In genomic region chr16:72932050-72932449, GRCh38 we compare ENCODE assay signal across 7 cellular contexts.
DNase-seq lines count a peak whose midpoint lies in the region; ATAC-seq and TF ChIP-seq lines count a peak whose summit lies in the region.

No MANE protein-coding gene starts in this region.

- H3K4me3 ChIP-seq in GM23248 (no peak overlapping the region), hepatocyte (no peak overlapping the region)

- H2AFZ ChIP-seq in GM23248, result no peak overlapping the region
- no peak overlapping the region for H2AFZ ChIP-seq in hepatocyte

- H3K9me2 ChIP-seq in GM23248 (ENCODE audit: insufficient read depth), result no peaks in the 10 kb centered on the region
- no peaks in the 10 kb centered on the region for H3K9me2 ChIP-seq in hepatocyte (replicated peaks; ENCODE audit: insufficient read depth)

- 62 to 73% methylated on average over 2 of the region's 2 CpGs for WGBS in GM23248 (ENCODE audit: low coverage in 1 of 2, low lambda C conversion rate in 2 of 2, missing lambda C conversion rate in 2 of 2), 2 experiments
- 61% methylated on average over 2 of the region's 2 CpGs for WGBS in hepatocyte (ENCODE audit: low lambda C conversion rate, missing lambda C conversion rate)

- peak overlapping the region; percentile 36 for H3K4me2 ChIP-seq in GM23248 (ENCODE audit: unreplicated experiment)
- H3K4me2 ChIP-seq in hepatocyte, result peak overlapping the region; percentile 67

- H3K4me3 Mint-ChIP-seq in activated T-helper 1 cell treated with anti-CD3 and anti-CD28 coated beads, Interleukin-12 subunit alpha, Interleukin-12 subunit beta, Interleukin-2, Interleukin-4 antibody, amounts not matched to agents 30 ng/mL and 10 ng/mL and 1 ng/mL, durations not matched to agents 14 hours and 24 hours and 36 hours, result no peak overlapping the region
- H3K4me3 Mint-ChIP-seq in stimulated activated naive B cell treated with anti-CD40 and anti-IgM and Interleukin-4, amounts not matched to agents 10 μg/mL and 1 μg/mL and 100 μg/mL, for 72 hours, result no peak overlapping the region

- H3K9me3 Mint-ChIP-seq in activated T-helper 1 cell treated with anti-CD3 and anti-CD28 coated beads, Interleukin-12 subunit alpha, Interleukin-12 subunit beta, Interleukin-2, Interleukin-4 antibody, amounts not matched to agents 30 ng/mL and 10 ng/mL and 1 ng/mL, durations not matched to agents 14 hours and 24 hours and 36 hours, result no peaks in the 10 kb centered on the region
- H3K9me3 Mint-ChIP-seq in stimulated activated naive B cell treated with anti-CD40 and anti-IgM and Interleukin-4, amounts not matched to agents 10 μg/mL and 1 μg/mL and 100 μg/mL, for 72 hours, result peaks cover 0 to 3% of the 10 kb centered on the region in 2 donors

- H3K9me3 ChIP-seq in GM23248 (ENCODE audit: low read depth), result no peaks in the 10 kb centered on the region
- H3K9me3 ChIP-seq in hepatocyte (ENCODE audit: low read depth), result no peaks in the 10 kb centered on the region

- ATAC-seq in stimulated activated naive B cell treated with anti-CD40 and anti-IgM and Interleukin-4, amounts not matched to agents 10 μg/mL and 1 μg/mL and 100 μg/mL, for 72 hours (replicated peaks), result peak in 1 of 2 donors; percentile 16

- peaks cover 78% of the 10 kb centered on the region for H3K79me2 ChIP-seq in GM23248 (ENCODE audit: insufficient read depth)
- peaks cover 88% of the 10 kb centered on the region for H3K79me2 ChIP-seq in hepatocyte

- H4K20me1 ChIP-seq in GM23248 (ENCODE audit: insufficient read depth) (0 out of 2 replicates have a peak, but pooled peaks cover 3% of the 10 kb centered on the region), hepatocyte (ENCODE audit: insufficient read depth, poor library complexity, severe bottlenecking) (peaks cover 3% of the 10 kb centered on the region)

- no peaks in the 10 kb centered on the region for H3K36me3 ChIP-seq in GM23248 (ENCODE audit: low read depth)
- no peaks in the 10 kb centered on the region for H3K36me3 ChIP-seq in hepatocyte (replicated peaks; ENCODE audit: insufficient read depth, low read depth)

- intact Hi-C loops in activated T-helper 1 cell treated with anti-CD3 and anti-CD28 coated beads, Interleukin-12 subunit alpha, Interleukin-12 subunit beta, Interleukin-2, Interleukin-4 antibody, amounts not matched to agents 30 ng/mL and 10 ng/mL and 1 ng/mL, durations not matched to agents 14 hours and 24 hours and 36 hours (cut with micrococcal nuclease), result no loop called here

- H3K4me1 Mint-ChIP-seq in activated T-helper 1 cell treated with anti-CD3 and anti-CD28 coated beads, Interleukin-12 subunit alpha, Interleukin-12 subunit beta, Interleukin-2, Interleukin-4 antibody, amounts not matched to agents 30 ng/mL and 10 ng/mL and 1 ng/mL, durations not matched to agents 14 hours and 24 hours and 36 hours (ENCODE audit: low read depth), result peaks cover 16% of the 10 kb centered on the region
- peaks cover 6 to 7% of the 10 kb centered on the region in 2 donors for H3K4me1 Mint-ChIP-seq in stimulated activated naive B cell treated with anti-CD40 and anti-IgM and Interleukin-4, amounts not matched to agents 10 μg/mL and 1 μg/mL and 100 μg/mL, for 72 hours

- H3K27ac Mint-ChIP-seq in activated T-helper 1 cell treated with anti-CD3 and anti-CD28 coated beads, Interleukin-12 subunit alpha, Interleukin-12 subunit beta, Interleukin-2, Interleukin-4 antibody, amounts not matched to agents 30 ng/mL and 10 ng/mL and 1 ng/mL, durations not matched to agents 14 hours and 24 hours and 36 hours, result peak overlapping the region; percentile 14
- H3K27ac Mint-ChIP-seq in stimulated activated naive B cell treated with anti-CD40 and anti-IgM and Interleukin-4, amounts not matched to agents 10 μg/mL and 1 μg/mL and 100 μg/mL, for 72 hours, result peak overlapping the region; percentile 47

- H3K27ac ChIP-seq in GM23248, result peak overlapping the region; percentile 37
- H3K27ac ChIP-seq in hepatocyte, result peak overlapping the region; percentile 72

- TF ChIP-seq CTCF in hepatocyte (IDR thresholded peaks at IDR 0.05; ENCODE audit: poor library complexity), result no peak

- in situ Hi-C loops in GM23248 (cut with MboI), result no loop called here

- no peaks in the 10 kb centered on the region for H3K27me3 Mint-ChIP-seq in activated T-helper 1 cell treated with anti-CD3 and anti-CD28 coated beads, Interleukin-12 subunit alpha, Interleukin-12 subunit beta, Interleukin-2, Interleukin-4 antibody, amounts not matched to agents 30 ng/mL and 10 ng/mL and 1 ng/mL, durations not matched to agents 14 hours and 24 hours and 36 hours (ENCODE audit: insufficient read depth)
- H3K27me3 Mint-ChIP-seq in stimulated activated naive B cell treated with anti-CD40 and anti-IgM and Interleukin-4, amounts not matched to agents 10 μg/mL and 1 μg/mL and 100 μg/mL, for 72 hours, result no peaks in the 10 kb centered on the region

- no peaks in the 10 kb centered on the region for H3K27me3 ChIP-seq in GM23248 (replicated peaks; ENCODE audit: insufficient read depth)
- no peaks in the 10 kb centered on the region for H3K27me3 ChIP-seq in hepatocyte

- H3K4me1 ChIP-seq in GM23248 (ENCODE audit: insufficient read depth) (peaks cover 22% of the 10 kb centered on the region), hepatocyte (ENCODE audit: insufficient read depth) (peaks cover 52% of the 10 kb centered on the region)

- no peaks in the 10 kb centered on the region for H3K36me3 Mint-ChIP-seq in activated T-helper 1 cell treated with anti-CD3 and anti-CD28 coated beads, Interleukin-12 subunit alpha, Interleukin-12 subunit beta, Interleukin-2, Interleukin-4 antibody, amounts not matched to agents 30 ng/mL and 10 ng/mL and 1 ng/mL, durations not matched to agents 14 hours and 24 hours and 36 hours (ENCODE audit: low read depth)
- peaks cover 0 to 5% of the 10 kb centered on the region in 2 donors for H3K36me3 Mint-ChIP-seq in stimulated activated naive B cell treated with anti-CD40 and anti-IgM and Interleukin-4, amounts not matched to agents 10 μg/mL and 1 μg/mL and 100 μg/mL, for 72 hours

- H3F3A ChIP-seq in GM23248 (ENCODE audit: insufficient read depth), result peaks cover 14% of the 10 kb centered on the region

- peak overlapping the region; percentile 60 for H3K9ac ChIP-seq in GM23248

- DNase-seq in GM23248 (no peak), hepatocyte (ENCODE audit: low spot score) (no peak), glomerular visceral epithelial cell (ENCODE audit: extremely low spot score) (no peak), NCI-H446 treated with DMSO at 0.1 percent for 48 hours (lab: John Stamatoyannopoulos, UW) (no peak), NCI-H1694 treated with DMSO at 0.1 percent for 48 hours (lab: John Stamatoyannopoulos, UW) (no peak)
- no peak for DNase-seq in activated T-helper 1 cell treated with anti-CD3 and anti-CD28 coated beads, Interleukin-12 subunit alpha, Interleukin-12 subunit beta, Interleukin-2, Interleukin-4 antibody, amounts not matched to agents 30 ng/mL and 10 ng/mL and 1 ng/mL, durations not matched to agents 14 hours and 24 hours and 36 hours (ENCODE audit: low spot score)
- DNase-seq in stimulated activated naive B cell treated with anti-CD40 and anti-IgM and Interleukin-4, amounts not matched to agents 10 μg/mL and 1 μg/mL and 100 μg/mL, for 72 hours, result no peak
